17 cellular contexts compared by ENCODE assay signal in genomic region chr1:63547621-63548294, GRCh38. TPM values are rescaled to one million over a fixed set of nuclear protein-coding genes. Genes with fewer than 3 reads are reported as not detected.
DNase-seq lines count a peak whose midpoint lies in the region; ATAC-seq, FAIRE-seq and TF ChIP-seq lines count a peak whose summit lies in the region.
"Had no signal": no experiment of that assay in that cellular context is flagged by ENCODE, and none has a peak within 500 bp of the region (broad histone marks: within the 10 kb centered on the region; RNA-seq: fewer than 3 reads in every experiment).

No MANE protein-coding gene starts in this region.

- peak overlapping the region; percentile 82 for H3K27ac ChIP-seq in keratinocyte (ENCODE audit: control insufficient read depth, insufficient read depth, low read length)
- H3K27ac ChIP-seq: KMS-11, SK-N-MC had no signal

- peaks cover 25% of the 10 kb centered on the region for H3K4me1 ChIP-seq in keratinocyte (ENCODE audit: control insufficient read depth, extremely low read depth, insufficient read depth, low read length)

- no peak overlapping the region for H3K4me3 ChIP-seq in cardiac fibroblast (replicated peaks in 1 of 2; ENCODE audit: low read depth in 2 of 2, low read length in 2 of 2)
- H3K4me3 ChIP-seq in keratinocyte (ENCODE audit: control insufficient read depth in 2 of 3, extremely low read depth in 1 of 3, insufficient read depth in 2 of 3, low read depth in 1 of 3, low read length in 3 of 3), result peak overlapping the region in 1 of 3 experiments; percentile 4
- H3K4me3 ChIP-seq: SK-N-MC had no signal

- no peaks in the 10 kb centered on the region for H3K27me3 ChIP-seq in keratinocyte (ENCODE audit: control insufficient read depth, extremely low read depth, insufficient read depth, low read length)

- H3K4me2 ChIP-seq in keratinocyte (ENCODE audit: control insufficient read depth, extremely low read depth, insufficient read depth, low read depth, low read length), result peak overlapping the region; percentile 63
- H3K4me2 ChIP-seq: KMS-11 had no signal

- peak; percentile 92 for FAIRE-seq in keratinocyte (lab: Jason Lieb, UNC)
- FAIRE-seq: colon, G401.6 had no signal

- no peaks in the 10 kb centered on the region for H3K9me1 ChIP-seq in keratinocyte (ENCODE audit: control insufficient read depth, extremely low read depth, insufficient read depth, low read length)

- TF ChIP-seq CTCF in cardiac fibroblast (IDR thresholded peaks at IDR 0.05; ENCODE audit: low read depth, low read length), result no peak
- no peak for TF ChIP-seq CTCF in keratinocyte (optimal IDR thresholded peaks at IDR 0.05 in 1 of 3, IDR thresholded peaks at IDR 0.05 in 1 of 3, conservative IDR thresholded peaks at IDR 0.05 in 1 of 3; ENCODE audit: extremely low read depth in 1 of 3, insufficient read depth in 2 of 3, low read length in 3 of 3)

- H3K9ac ChIP-seq in keratinocyte (ENCODE audit: control insufficient read depth, extremely low read depth, insufficient read depth, low read length), result peak overlapping the region; percentile 52
- H3K9ac ChIP-seq: KMS-11 had no signal

- no peaks in the 10 kb centered on the region for H3K9me3 ChIP-seq in keratinocyte (ENCODE audit: control insufficient read depth, low read depth, low read length)

- H2AFZ ChIP-seq in keratinocyte (ENCODE audit: control insufficient read depth, low read length), result peak overlapping the region; percentile 69

- dilution Hi-C loops in keratinocyte (cut with MboI; ENCODE audit: extremely low pct_ligation_motif_present, low sequenced_read_pairs), result no loop called here

- no peak for ATAC-seq in GM21526 (IDR thresholded peaks at IDR 0.05; ENCODE audit: low FRiP score, unreplicated experiment)
- no peak for ATAC-seq in GM21786 (IDR thresholded peaks at IDR 0.05; ENCODE audit: unreplicated experiment)

- H3K79me2 ChIP-seq in keratinocyte (ENCODE audit: control insufficient read depth, insufficient read depth, low read length), result no peaks in the 10 kb centered on the region

- no peaks in the 10 kb centered on the region for H4K20me1 ChIP-seq in keratinocyte (ENCODE audit: control insufficient read depth, extremely low read depth, insufficient read depth, low read length)

- DNase-seq in AG08395 (ENCODE audit: low spot score) (peak; percentile 7), HT1080 (ENCODE audit: low read depth) (peak; percentile 6), cardiac fibroblast (ENCODE audit: low read depth in 2 of 2) (peak; percentile 61 to 96), keratinocyte (ENCODE audit: low read depth, low spot score) (peak; percentile 77), foreskin melanocyte (no peak), hypothalamus (lab: John Stamatoyannopoulos, UW) (no peak)
- DNase-seq: activated CD4-positive, alpha-beta T cell treated with anti-CD3 and anti-CD28 coated beads, Interleukin-2, amount 10 ng/mL, durations not matched to agents 7 days and 5 days; HFFc6; NCI-H1436; NCI-H524; posterior cingulate gyrus had no signal

- no peaks in the 10 kb centered on the region for H3K36me3 ChIP-seq in keratinocyte (ENCODE audit: control insufficient read depth in 2 of 2, extremely low read depth in 1 of 2, insufficient read depth in 2 of 2, low read length in 2 of 2)

RNA-seq across cellular contexts. Expression of gene EFCAB7, which starts 24.4 kb away (rescaled TPM):
- total RNA-seq in HT1080 (2014; rRNA removed; shearing (Covaris generic)), result 2.5 and 2.6 TPM in 2 replicates
- 2.1 and 3.4 TPM in 2 replicates for polyA plus RNA-seq in HT1080 (2015; cell fraction: cytosol; rRNA removed)
- polyA plus RNA-seq in HT1080 (2015; cell fraction: nucleus; rRNA removed), result 6.2 and 8.8 TPM in 2 replicates
- 1.4 to 4.9 TPM (median 3.1 TPM) in 3 replicates for polyA plus RNA-seq in keratinocyte
- 6.0 TPM for polyA plus RNA-seq in keratinocyte (2011; ENCODE audit: low read depth)
- polyA plus RNA-seq in keratinocyte (2011; cell fraction: cytosol; rRNA removed), result 1.7 and 3.1 TPM in 2 replicates
- polyA plus RNA-seq in keratinocyte (2011; cell fraction: nucleus; rRNA removed), result 4.8 and 7.6 TPM in 2 replicates
- 2.1 and 2.8 TPM in 2 replicates for polyA plus RNA-seq in keratinocyte (2012; ENCODE audit: low replicate concordance)
- polyA minus RNA-seq in keratinocyte, result 0.82 to 5.1 TPM in 2 of 3 replicates, not detected in the other
- not detected for polyA minus RNA-seq in keratinocyte (2011; cell fraction: cytosol; rRNA and poly(A)+ RNA removed)
- 1.7 and 2.6 TPM in 2 replicates for polyA minus RNA-seq in keratinocyte (2011; cell fraction: nucleus; rRNA and poly(A)+ RNA removed)

RNA-seq across cellular contexts. Expression of gene ITGB3BP, which starts 24.7 kb away (rescaled TPM):
- 29.1 and 31.0 TPM in 2 replicates for total RNA-seq in HT1080 (2014; rRNA removed; shearing (Covaris generic))
- polyA plus RNA-seq in HT1080 (2015; cell fraction: cytosol; rRNA removed), result 40.3 and 43.1 TPM in 2 replicates
- polyA plus RNA-seq in HT1080 (2015; cell fraction: nucleus; rRNA removed), result 49.7 and 53.6 TPM in 2 replicates
- 6.9 to 19.5 TPM (median 10.0 TPM) in 3 replicates for polyA plus RNA-seq in keratinocyte
- 7.3 TPM for polyA plus RNA-seq in keratinocyte (2011; ENCODE audit: low read depth)
- polyA plus RNA-seq in keratinocyte (2011; cell fraction: cytosol; rRNA removed), result 6.7 and 12.9 TPM in 2 replicates
- polyA plus RNA-seq in keratinocyte (2011; cell fraction: nucleus; rRNA removed), result 6.6 and 9.9 TPM in 2 replicates
- 11.7 and 14.0 TPM in 2 replicates for polyA plus RNA-seq in keratinocyte (2012; ENCODE audit: low replicate concordance)
- 0.69 to 4.8 TPM (median 1.4 TPM) in 3 replicates for polyA minus RNA-seq in keratinocyte
- not detected for polyA minus RNA-seq in keratinocyte (2011; cell fraction: cytosol; rRNA and poly(A)+ RNA removed)
- polyA minus RNA-seq in keratinocyte (2011; cell fraction: nucleus; rRNA and poly(A)+ RNA removed), result 2.5 and 3.9 TPM in 2 replicates

RNA-seq across cellular contexts. Expression of gene PGM1, which starts 45.5 kb away (rescaled TPM):
- 31.9 and 34.4 TPM in 2 replicates for total RNA-seq in HT1080 (2014; rRNA removed; shearing (Covaris generic))
- polyA plus RNA-seq in HT1080 (2015; cell fraction: cytosol; rRNA removed), result 38.4 and 41.7 TPM in 2 replicates
- 44.6 and 50.5 TPM in 2 replicates for polyA plus RNA-seq in HT1080 (2015; cell fraction: nucleus; rRNA removed)
- 34.0 to 38.9 TPM (median 36.3 TPM) in 3 replicates for polyA plus RNA-seq in keratinocyte
- 23.7 TPM for polyA plus RNA-seq in keratinocyte (2011; ENCODE audit: low read depth)
- 42.2 and 42.5 TPM in 2 replicates for polyA plus RNA-seq in keratinocyte (2011; cell fraction: cytosol; rRNA removed)
- polyA plus RNA-seq in keratinocyte (2011; cell fraction: nucleus; rRNA removed), result 27.2 and 35.4 TPM in 2 replicates
- polyA plus RNA-seq in keratinocyte (2012; ENCODE audit: low replicate concordance), result 44.8 and 53.2 TPM in 2 replicates
- polyA minus RNA-seq in keratinocyte, result 39.3 to 42.8 TPM (median 39.9 TPM) in 3 replicates
- polyA minus RNA-seq in keratinocyte (2011; cell fraction: cytosol; rRNA and poly(A)+ RNA removed), result 26.7 TPM
- polyA minus RNA-seq in keratinocyte (2011; cell fraction: nucleus; rRNA and poly(A)+ RNA removed), result 14.0 and 26.8 TPM in 2 replicates

Comparison
In these comparisons a context has a peak if more than half of its experiments do, and no peak if none do; other contexts are left out.
1. DNase-seq: peak in AG08395 (single experiment), HT1080 (single experiment), cardiac fibroblast (2 of 2) and keratinocyte (single experiment); none in foreskin melanocyte (single experiment) and hypothalamus (0 of 51).